1 cellular context compared by ENCODE assay signal in the genomic region with DNA sequence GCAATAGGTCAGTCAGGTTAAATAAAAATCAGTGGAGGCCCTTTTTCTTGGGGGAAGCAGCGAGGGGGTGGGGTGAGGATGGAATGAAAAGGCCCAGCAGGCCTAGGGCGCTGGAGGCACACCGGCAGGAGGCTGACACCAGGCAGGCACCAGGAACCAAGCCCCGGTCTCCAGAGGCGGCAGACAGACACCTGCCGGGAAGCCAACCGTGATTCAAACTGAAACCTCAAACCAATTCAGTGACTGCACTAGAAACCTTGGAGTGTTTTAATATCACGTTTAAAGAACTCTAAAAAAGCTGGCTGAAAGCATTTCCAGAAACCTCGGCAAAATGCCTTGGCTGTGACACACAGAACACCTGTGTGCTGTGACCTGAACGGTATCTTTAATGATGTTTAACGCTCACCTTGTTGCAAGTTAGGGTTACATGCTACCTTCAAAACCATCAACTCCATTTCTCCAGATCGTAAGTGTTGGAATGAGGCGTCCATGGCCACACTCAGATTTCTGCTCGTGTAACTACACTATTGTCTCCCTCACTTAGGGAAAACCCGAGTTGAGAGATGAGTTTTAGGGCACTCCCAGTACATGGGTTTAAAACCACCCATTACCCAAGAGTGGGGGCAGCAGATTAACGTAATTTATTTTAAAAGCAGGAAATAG.
TF ChIP-seq lines count a peak whose summit lies in the region.

No MANE protein-coding gene starts in this region.

TF ChIP-seq in HCT116, 20 proteins besides CTCF, POLR2A, EP300 and RAD21:
- TF ChIP-seq, protein P1, sequence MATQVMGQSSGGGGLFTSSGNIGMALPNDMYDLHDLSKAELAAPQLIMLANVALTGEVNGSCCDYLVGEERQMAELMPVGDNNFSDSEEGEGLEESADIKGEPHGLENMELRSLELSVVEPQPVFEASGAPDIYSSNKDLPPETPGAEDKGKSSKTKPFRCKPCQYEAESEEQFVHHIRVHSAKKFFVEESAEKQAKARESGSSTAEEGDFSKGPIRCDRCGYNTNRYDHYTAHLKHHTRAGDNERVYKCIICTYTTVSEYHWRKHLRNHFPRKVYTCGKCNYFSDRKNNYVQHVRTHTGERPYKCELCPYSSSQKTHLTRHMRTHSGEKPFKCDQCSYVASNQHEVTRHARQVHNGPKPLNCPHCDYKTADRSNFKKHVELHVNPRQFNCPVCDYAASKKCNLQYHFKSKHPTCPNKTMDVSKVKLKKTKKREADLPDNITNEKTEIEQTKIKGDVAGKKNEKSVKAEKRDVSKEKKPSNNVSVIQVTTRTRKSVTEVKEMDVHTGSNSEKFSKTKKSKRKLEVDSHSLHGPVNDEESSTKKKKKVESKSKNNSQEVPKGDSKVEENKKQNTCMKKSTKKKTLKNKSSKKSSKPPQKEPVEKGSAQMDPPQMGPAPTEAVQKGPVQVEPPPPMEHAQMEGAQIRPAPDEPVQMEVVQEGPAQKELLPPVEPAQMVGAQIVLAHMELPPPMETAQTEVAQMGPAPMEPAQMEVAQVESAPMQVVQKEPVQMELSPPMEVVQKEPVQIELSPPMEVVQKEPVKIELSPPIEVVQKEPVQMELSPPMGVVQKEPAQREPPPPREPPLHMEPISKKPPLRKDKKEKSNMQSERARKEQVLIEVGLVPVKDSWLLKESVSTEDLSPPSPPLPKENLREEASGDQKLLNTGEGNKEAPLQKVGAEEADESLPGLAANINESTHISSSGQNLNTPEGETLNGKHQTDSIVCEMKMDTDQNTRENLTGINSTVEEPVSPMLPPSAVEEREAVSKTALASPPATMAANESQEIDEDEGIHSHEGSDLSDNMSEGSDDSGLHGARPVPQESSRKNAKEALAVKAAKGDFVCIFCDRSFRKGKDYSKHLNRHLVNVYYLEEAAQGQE (IDR thresholded peaks at IDR 0.05; ENCODE audit: low read depth), result no peak
- no peak for TF ChIP-seq YY1 (IDR thresholded peaks at IDR 0.05; ENCODE audit: extremely low read depth, insufficient replicate concordance, low read depth, low read length)
- TF ChIP-seq EZH2 (IDR thresholded peaks at IDR 0.05), result no peak
